Comparison of ENCODE assay signal across 31 cellular contexts in the genomic region with DNA sequence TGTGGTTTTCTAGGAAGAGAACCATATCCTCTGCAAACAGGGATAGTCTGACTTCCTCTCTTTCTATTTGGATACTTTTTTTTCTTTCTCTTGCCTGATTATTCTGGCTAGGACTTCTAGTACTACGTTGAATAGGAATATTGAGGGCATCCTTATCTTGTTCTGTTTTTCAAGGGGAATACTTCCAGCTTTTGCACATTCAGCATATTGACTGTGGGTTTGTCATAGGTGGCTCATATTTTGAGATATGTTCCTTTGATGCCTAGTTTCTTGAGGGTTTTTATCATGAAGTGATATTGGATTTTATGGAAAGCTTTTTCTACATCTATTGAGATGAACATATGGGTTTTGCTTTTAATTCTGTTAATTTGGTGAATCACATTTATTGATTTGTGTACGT.
"Had no signal": no experiment of that assay in that cellular context is flagged by ENCODE, and none has a peak within 500 bp of the region (broad histone marks: within the 10 kb centered on the region; RNA-seq: fewer than 3 reads in every experiment).

No MANE protein-coding gene starts in this region.

- H3K36me3 ChIP-seq: SJCRH30 had no signal

- H3K4me3 ChIP-seq: PC-9, SJCRH30, SK-N-MC had no signal

- H3K27ac ChIP-seq: PC-9, RWPE1, SJCRH30, SK-N-MC had no signal

- H3K4me1 Mint-ChIP-seq: T-cell had no signal

- DNase-seq: MM.1S, MV-4-11, NCI-H1092, NCI-H1105, NCI-H1417 treated with DMSO at 0.1 percent for 48 hours, NCI-H1436 treated with DMSO at 0.1 percent for 48 hours, NCI-H1694 treated with DMSO at 0.1 percent for 48 hours, NCI-H187 treated with DMSO at 0.1 percent for 48 hours, NCI-H2029, NCI-H2081, NCI-H2171 treated with DMSO at 0.1 percent for 48 hours, NCI-H2227 treated with DMSO at 0.1 percent for 48 hours, NCI-H345, NCI-H446, NCI-H510A, NCI-H524, NCI-H526, NCI-H69, NCI-H748 treated with DMSO at 0.1 percent for 48 hours, NCI-H82, PC-9, SHP77, SIG-M5, SJCRH30, T-cell had no signal

- ATAC-seq: Panc1, Right ventricle myocardium inferior, SK-N-SH treated with all-trans-retinoic acid at 6 μM for 48 hours, T-cell had no signal

- H3K4me2 ChIP-seq: PC-9 had no signal

- H3K4me1 ChIP-seq: SJCRH30 had no signal

- H3K27me3 ChIP-seq: SJCRH30 had no signal

- H3K36me3 Mint-ChIP-seq: T-cell had no signal

- H3K27ac Mint-ChIP-seq: T-cell had no signal

- H2AFZ ChIP-seq: PC-9 had no signal

- FAIRE-seq: RCC 7860 had no signal

- H3K4me3 Mint-ChIP-seq: T-cell had no signal
